ENCODE assay signal across 30 cellular contexts in the genomic region with DNA sequence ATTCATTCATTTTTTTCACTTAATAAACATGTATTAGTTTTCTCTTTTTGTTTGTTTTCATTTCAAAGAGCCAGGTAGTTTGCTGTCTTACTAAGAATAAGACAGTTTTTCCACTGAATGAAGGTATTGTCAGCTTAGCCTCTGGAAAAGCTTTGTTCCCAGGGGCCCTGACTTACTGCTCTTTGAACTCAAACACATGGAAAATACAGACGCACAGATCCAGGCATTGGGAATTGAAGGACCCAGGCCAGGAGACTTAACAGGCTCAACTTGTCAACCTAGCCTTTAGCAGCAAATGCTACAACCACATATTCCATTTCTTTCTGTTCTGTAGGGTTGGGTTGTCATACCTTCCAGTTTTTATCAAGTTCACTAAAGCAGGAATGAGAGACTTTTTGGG. TPM values are rescaled to one million over a fixed set of nuclear protein-coding genes. Genes with fewer than 3 reads are reported as not detected.
"Had no signal": no experiment of that assay in that cellular context is flagged by ENCODE, and none has a peak within 500 bp of the region (broad histone marks: within the 10 kb centered on the region; RNA-seq: fewer than 3 reads in every experiment).

No MANE protein-coding gene starts in this region.

- ATAC-seq: activated naive CD4-positive, alpha-beta T cell treated with anti-CD3 and anti-CD28 coated beads, Interleukin-2, amount 50 U/mL, for 72 hours; activated naive CD8-positive, alpha-beta T cell treated with anti-CD3 and anti-CD28 coated beads, Interleukin-2, amount 50 U/mL, for 24 hours; activated T-cell treated with anti-CD3 and anti-CD28 coated beads, Interleukin-2, amount 50 U/mL, for 4 hours; Panc1; T-helper 17 cell had no signal

- H3K27ac Mint-ChIP-seq: activated B cell treated with CpG ODN at 0.5 μM for 24 hours; activated CD4-positive, alpha-beta memory T cell treated with anti-CD3 and anti-CD28 coated beads for 36 hours; activated CD4-positive, alpha-beta T cell treated with anti-CD3 and anti-CD28 coated beads, Interleukin-2, amount 10 ng/mL, durations not matched to agents 7 days and 5 days; activated naive CD4-positive, alpha-beta T cell treated with anti-CD3 and anti-CD28 coated beads, Interleukin-2, amount 50 U/mL, for 72 hours; activated naive CD8-positive, alpha-beta T cell treated with anti-CD3 and anti-CD28 coated beads, Interleukin-2, amount 50 U/mL, for 24 hours; T-helper 17 cell had no signal

- H3K27me3 ChIP-seq: ascending aorta, body of pancreas, SJCRH30 had no signal

- H3K4me1 Mint-ChIP-seq: activated B cell treated with CpG ODN at 0.5 μM for 24 hours; activated CD4-positive, alpha-beta T cell treated with anti-CD3 and anti-CD28 coated beads, Interleukin-2, amount 10 ng/mL, durations not matched to agents 7 days and 5 days; activated naive CD8-positive, alpha-beta T cell treated with anti-CD3 and anti-CD28 coated beads, Interleukin-2, amount 50 U/mL, for 24 hours; central memory CD8-positive, alpha-beta T cell; T-helper 17 cell had no signal

- H3K4me2 ChIP-seq: KMS-11 had no signal

- H3K36me3 ChIP-seq: SJCRH30 had no signal

- H3K27me3 Mint-ChIP-seq: activated B cell treated with CpG ODN at 0.5 μM for 24 hours; activated CD4-positive, alpha-beta memory T cell treated with anti-CD3 and anti-CD28 coated beads for 36 hours; activated CD4-positive, alpha-beta T cell treated with anti-CD3 and anti-CD28 coated beads, Interleukin-2, amount 10 ng/mL, durations not matched to agents 7 days and 5 days; activated naive CD8-positive, alpha-beta T cell treated with anti-CD3 and anti-CD28 coated beads, Interleukin-2, amount 50 U/mL, for 24 hours; central memory CD8-positive, alpha-beta T cell; T-helper 17 cell had no signal

- H3K9ac ChIP-seq: KMS-11 had no signal

- H3K36me3 Mint-ChIP-seq: activated CD4-positive, alpha-beta memory T cell treated with anti-CD3 and anti-CD28 coated beads for 36 hours had no signal

- H3K4me3 ChIP-seq: ascending aorta, body of pancreas, SJCRH30 had no signal

- H3K27ac ChIP-seq: ascending aorta, KMS-11, SJCRH30 had no signal

- H3K4me1 ChIP-seq: ascending aorta had no signal

- H3K9me3 ChIP-seq: ascending aorta, body of pancreas, SJCRH30 had no signal

- H3K4me3 Mint-ChIP-seq: activated B cell treated with CpG ODN at 0.5 μM for 24 hours; activated CD4-positive, alpha-beta memory T cell treated with anti-CD3 and anti-CD28 coated beads for 36 hours; activated CD4-positive, alpha-beta T cell treated with anti-CD3 and anti-CD28 coated beads, Interleukin-2, amount 10 ng/mL, durations not matched to agents 7 days and 5 days; activated naive CD8-positive, alpha-beta T cell treated with anti-CD3 and anti-CD28 coated beads, Interleukin-2, amount 50 U/mL, for 24 hours; activated T-cell treated with anti-CD3 and anti-CD28 coated beads, Interleukin-2, amount 50 U/mL, for 4 hours; central memory CD8-positive, alpha-beta T cell; T-helper 17 cell had no signal

- DNase-seq: activated B cell treated with CpG ODN at 0.5 μM for 24 hours; activated CD4-positive, alpha-beta memory T cell treated with anti-CD3 and anti-CD28 coated beads for 36 hours; activated CD4-positive, alpha-beta T cell treated with anti-CD3 and anti-CD28 coated beads, Interleukin-2, amount 10 ng/mL, durations not matched to agents 7 days and 5 days; activated CD8-positive, alpha-beta memory T cell treated with anti-CD3 and anti-CD28 coated beads for 24 hours; activated effector memory CD4-positive, alpha-beta T cell treated with anti-CD3 and anti-CD28 coated beads, Interleukin-2, amount 50 U/mL, for 16 hours; activated naive CD4-positive, alpha-beta T cell treated with Interleukin-2 at 50 U/mL for 16 hours; activated naive CD8-positive, alpha-beta T cell treated with anti-CD3 and anti-CD28 coated beads, Interleukin-2, amount 50 U/mL, for 24 hours; activated T-cell treated with anti-CD3 and anti-CD28 coated beads, Interleukin-2, amount 50 U/mL, for 4 hours; amniotic stem cell; body of pancreas; NCI-H1092; NCI-H1417; NCI-H1930; NCI-H2171; NCI-H2227 treated with DMSO at 0.1 percent for 48 hours; NCI-H526; NCI-H774; NK-92 treated with Interleukin-12 subunit alpha and Interleukin-12 subunit beta, amount 100 ng/mL, for 24 hours; OCI-M1; Right ventricle myocardium superior; RPMI8226; T-helper 17 cell; T1000 had no signal

RNA-seq across cellular contexts. Expression of a gene that starts 38.5 kb away (rescaled TPM):
- total RNA-seq: activated B cell treated with CpG ODN at 0.5 μM for 24 hours; activated CD4-positive, alpha-beta memory T cell treated with anti-CD3 and anti-CD28 coated beads for 36 hours; activated CD4-positive, alpha-beta T cell treated with anti-CD3 and anti-CD28 coated beads, Interleukin-2, amount 10 ng/mL, durations not matched to agents 7 days and 5 days; activated naive CD4-positive, alpha-beta T cell treated with anti-CD3 and anti-CD28 coated beads, Interleukin-2, amount 50 U/mL, for 72 hours; activated T-cell treated with anti-CD3 and anti-CD28 coated beads, Interleukin-2, amount 50 U/mL, for 4 hours; ascending aorta; MCF 10A; T-helper 17 cell had no signal
